8 cellular contexts compared by ENCODE assay signal in genomic region chr3:9915252-9916141, GRCh38. TPM values are rescaled to one million over a fixed set of nuclear protein-coding genes. Genes with fewer than 3 reads are reported as not detected.
DNase-seq lines count a peak whose midpoint lies in the region; ATAC-seq and TF ChIP-seq lines count a peak whose summit lies in the region.

No MANE protein-coding gene starts in this region.

- H2BK12ac ChIP-seq in mesenchymal stem cell (ENCODE audit: low read length in 2 of 2): peak overlapping the region; percentile 38 to 51

- peaks cover 13% of the 10 kb centered on the region for H3K79me1 ChIP-seq in mesenchymal stem cell (replicated peaks; ENCODE audit: low read length, poor library complexity, severe bottlenecking)

- peak; percentile 42 for TF ChIP-seq CTCF in WERI-Rb-1 (IDR thresholded peaks at IDR 0.05; ENCODE audit: low read depth, low read length)
- peak; percentile 54 for TF ChIP-seq CTCF in endodermal cell (conservative IDR thresholded peaks at IDR 0.05)

- no peaks in the 10 kb centered on the region for H3K36me3 ChIP-seq in HUES48 (ENCODE audit: control insufficient read depth, insufficient read depth, low read length)
- no peaks in the 10 kb centered on the region for H3K36me3 ChIP-seq in WERI-Rb-1
- H3K36me3 ChIP-seq in endodermal cell (ENCODE audit: control insufficient read depth, insufficient read depth, low read length): no peaks in the 10 kb centered on the region
- H3K36me3 ChIP-seq in mesenchymal stem cell (ENCODE audit: control insufficient read depth in 1 of 2, insufficient read depth in 2 of 2, low read depth in 1 of 2, low read length in 2 of 2): peaks cover 7 to 9% of the 10 kb centered on the region in 2 experiments

- H2AK5ac ChIP-seq in mesenchymal stem cell (ENCODE audit: low read length, severe bottlenecking): no peak overlapping the region

- H3K23ac ChIP-seq in mesenchymal stem cell (ENCODE audit: low read length in 2 of 2): no peak overlapping the region

- peak overlapping the region; percentile 80 for H2AFZ ChIP-seq in mesenchymal stem cell (ENCODE audit: low read depth, low read length)

- H3K9ac ChIP-seq in HUES48 (ENCODE audit: low read depth, low read length): peak overlapping the region; percentile 47
- peak overlapping the region; percentile 34 for H3K9ac ChIP-seq in endodermal cell (ENCODE audit: extremely low read depth, low read length, poor library complexity, severe bottlenecking)
- peak overlapping the region; percentile 82 for H3K9ac ChIP-seq in mesenchymal stem cell (ENCODE audit: low read length)

- H3K18ac ChIP-seq in mesenchymal stem cell (ENCODE audit: low read depth in 1 of 2, low read length in 2 of 2): peak overlapping the region; percentile 95 to 97

- H3K27ac ChIP-seq in HUES48 (ENCODE audit: low read depth, low read length) (no peak overlapping the region), WERI-Rb-1 (peak overlapping the region; percentile 95), endodermal cell (ENCODE audit: low read depth, low read length) (peak overlapping the region; percentile 7), mesenchymal stem cell (ENCODE audit: low read length, poor library complexity, severe bottlenecking) (peak overlapping the region; percentile 63), substantia nigra (ENCODE audit: low read depth, low read length, poor library complexity, severe bottlenecking) (peak overlapping the region; percentile 23)

- H4K8ac ChIP-seq in mesenchymal stem cell (ENCODE audit: low read length): peak overlapping the region; percentile 99

- H3K36me3 Mint-ChIP-seq in endodermal cell (ENCODE audit: low read depth): no peaks in the 10 kb centered on the region

- DNase-seq in DMS 273 (lab: John Stamatoyannopoulos, UW; ENCODE audit: unreplicated experiment) (peak; percentile 71), DMS 273 treated with DMSO at 0.1 percent for 48 hours (lab: John Stamatoyannopoulos, UW) (no peak), WERI-Rb-1 (peak; percentile 65), endodermal cell (peak; percentile 88), mesenchymal stem cell (peak; percentile 76), substantia nigra (lab: John Stamatoyannopoulos, UW) (peak in 44 of 49 donors; percentile 8 to 75 (median 41))

- no peak for ATAC-seq in GM21717 (IDR thresholded peaks at IDR 0.05; ENCODE audit: unreplicated experiment)

- H3K4me2 ChIP-seq in mesenchymal stem cell (ENCODE audit: low read length, poor library complexity, severe bottlenecking): peak overlapping the region; percentile 74

- no peaks in the 10 kb centered on the region for H3K9me3 Mint-ChIP-seq in endodermal cell

- peak overlapping the region; percentile 69 for H3K4me3 Mint-ChIP-seq in endodermal cell

- H2BK5ac ChIP-seq in mesenchymal stem cell (ENCODE audit: low read depth, low read length, poor library complexity, severe bottlenecking): no peak overlapping the region

- no peaks in the 10 kb centered on the region for H3K9me3 ChIP-seq in HUES48 (ENCODE audit: control insufficient read depth, insufficient read depth, low read length)
- H3K9me3 ChIP-seq in WERI-Rb-1 (ENCODE audit: severe bottlenecking): peaks cover 5% of the 10 kb centered on the region
- H3K9me3 ChIP-seq in endodermal cell (ENCODE audit: control insufficient read depth, low read length): no peaks in the 10 kb centered on the region
- H3K9me3 ChIP-seq in mesenchymal stem cell (ENCODE audit: control insufficient read depth, low read length): no peaks in the 10 kb centered on the region

- 0 to 4% methylated on average over 28 to 99 of the region's 99 CpGs for WGBS in endodermal cell (ENCODE audit: insufficient coverage in 1 of 2, insufficient read length in 1 of 2), 2 experiments
- WGBS in mesenchymal stem cell: under 1% methylated on average over 62 of the region's 99 CpGs

- H3K4me3 ChIP-seq in HUES48 (ENCODE audit: low read depth, low read length) (peak overlapping the region; percentile 68), WERI-Rb-1 (ENCODE audit: low read depth, low read length) (peak overlapping the region; percentile 63), endodermal cell (ENCODE audit: low read length) (peak overlapping the region; percentile 77), mesenchymal stem cell (ENCODE audit: insufficient read depth in 1 of 2, low read depth in 1 of 2, low read length in 2 of 2) (peak overlapping the region; percentile 76 to 81)

- H3K4me1 ChIP-seq in HUES48 (ENCODE audit: control insufficient read depth, insufficient read depth, low read length) (peaks cover 22% of the 10 kb centered on the region), endodermal cell (ENCODE audit: control insufficient read depth, insufficient read depth, low read length) (no peaks in the 10 kb centered on the region), mesenchymal stem cell (ENCODE audit: control insufficient read depth, insufficient read depth, low read depth, low read length) (peaks cover 48% of the 10 kb centered on the region)

- peak overlapping the region; percentile 68 for H3K27ac Mint-ChIP-seq in endodermal cell

- H4K91ac ChIP-seq in mesenchymal stem cell (ENCODE audit: low read length): peak overlapping the region; percentile 94

- peak overlapping the region; percentile 49 to 94 for H3K4ac ChIP-seq in mesenchymal stem cell (ENCODE audit: low read depth in 1 of 2, low read length in 2 of 2)

- peak overlapping the region; percentile 49 to 79 for H3K14ac ChIP-seq in mesenchymal stem cell (ENCODE audit: low read length in 2 of 2)

- H2BK15ac ChIP-seq in mesenchymal stem cell (ENCODE audit: low read depth, poor library complexity, severe bottlenecking): peak overlapping the region; percentile 91

- H3K27me3 ChIP-seq in HUES48 (ENCODE audit: control insufficient read depth, insufficient read depth, low read length): peaks cover 19% of the 10 kb centered on the region; the same call in 1 of the 2 replicates
- H3K27me3 ChIP-seq in WERI-Rb-1 (ENCODE audit: insufficient read depth, low read depth, severe bottlenecking): no peaks in the 10 kb centered on the region
- peaks cover 10% of the 10 kb centered on the region for H3K27me3 ChIP-seq in endodermal cell (ENCODE audit: control insufficient read depth, insufficient read depth, low read length, poor library complexity, severe bottlenecking)
- no peaks in the 10 kb centered on the region for H3K27me3 ChIP-seq in mesenchymal stem cell (ENCODE audit: control insufficient read depth in 1 of 2, insufficient read depth in 1 of 2, low read length in 2 of 2)

- H2BK120ac ChIP-seq in mesenchymal stem cell (ENCODE audit: low read depth, low read length): peak overlapping the region; percentile 74

- peaks cover 16% of the 10 kb centered on the region for H3K4me1 Mint-ChIP-seq in endodermal cell

- H3K27me3 Mint-ChIP-seq in endodermal cell (ENCODE audit: insufficient read depth): no peaks in the 10 kb centered on the region

RNA-seq across cellular contexts. Expression of gene IL17RC, which starts 1.4 kb away (rescaled TPM):
- total RNA-seq in endodermal cell: 10 to 100 TPM; 15.7 to 19.0 TPM
- polyA plus RNA-seq in endodermal cell (2013, experiment 1 of 2): 10.4 TPM
- polyA plus RNA-seq in endodermal cell (2013, experiment 2 of 2): 11.9 TPM
- 31.0 TPM for polyA plus RNA-seq in mesenchymal stem cell (2013, experiment 1 of 2)
- 31.2 TPM for polyA plus RNA-seq in mesenchymal stem cell (2013, experiment 2 of 2)

RNA-seq across cellular contexts. Expression of gene IL17RE, which starts 12.8 kb away (rescaled TPM):
- 1 to 10 TPM; 1.2 to 1.6 TPM for total RNA-seq in endodermal cell
- polyA plus RNA-seq in endodermal cell (2013, experiment 1 of 2): 0.85 TPM
- polyA plus RNA-seq in endodermal cell (2013, experiment 2 of 2): 0.75 TPM
- polyA plus RNA-seq in mesenchymal stem cell (2013, experiment 1 of 2): 1.0 TPM
- polyA plus RNA-seq in mesenchymal stem cell (2013, experiment 2 of 2): 0.68 TPM

RNA-seq across cellular contexts. Expression of gene CRELD1, which starts 18.1 kb away (rescaled TPM):
- total RNA-seq in endodermal cell: 10 to 100 TPM; 35.7 to 43.2 TPM
- polyA plus RNA-seq in endodermal cell (2013, experiment 1 of 2): 36.2 TPM
- polyA plus RNA-seq in endodermal cell (2013, experiment 2 of 2): 33.2 TPM
- polyA plus RNA-seq in mesenchymal stem cell (2013, experiment 1 of 2): 13.7 TPM
- polyA plus RNA-seq in mesenchymal stem cell (2013, experiment 2 of 2): 14.3 TPM

RNA-seq across cellular contexts. Expression of gene JAGN1, which starts 25.1 kb away (rescaled TPM):
- total RNA-seq in endodermal cell: 10 to 100 TPM; 21.9 to 29.1 TPM
- 43.0 TPM for polyA plus RNA-seq in endodermal cell (2013, experiment 1 of 2)
- 37.7 TPM for polyA plus RNA-seq in endodermal cell (2013, experiment 2 of 2)
- 23.3 TPM for polyA plus RNA-seq in mesenchymal stem cell (2013, experiment 1 of 2)
- 22.6 TPM for polyA plus RNA-seq in mesenchymal stem cell (2013, experiment 2 of 2)

RNA-seq across cellular contexts. Expression of gene CIDEC, which starts 35.4 kb away (rescaled TPM):
- not detected for total RNA-seq in endodermal cell
- polyA plus RNA-seq in endodermal cell (2013, experiment 1 of 2): not detected
- polyA plus RNA-seq in endodermal cell (2013, experiment 2 of 2): not detected
- 0.07 TPM for polyA plus RNA-seq in mesenchymal stem cell (2013, experiment 1 of 2)
- not detected for polyA plus RNA-seq in mesenchymal stem cell (2013, experiment 2 of 2)
